Comparison of ENCODE assay signal across 17 cellular contexts in genomic region chr21:42559326-42559725, GRCh38. TPM values are rescaled to one million over a fixed set of nuclear protein-coding genes. Genes with fewer than 3 reads are reported as not detected.
DNase-seq lines count a peak whose midpoint lies in the region; ATAC-seq and TF ChIP-seq lines count a peak whose summit lies in the region.
"Had no signal": no experiment of that assay in that cellular context is flagged by ENCODE, and none has a peak within 500 bp of the region (broad histone marks: within the 10 kb centered on the region; RNA-seq: fewer than 3 reads in every experiment).

No MANE protein-coding gene starts in this region.

- TF ChIP-seq CTCF in WERI-Rb-1 (IDR thresholded peaks at IDR 0.05; ENCODE audit: low read depth, low read length), result no peak
- no peak for TF ChIP-seq CTCF in lower lobe of right lung (IDR thresholded peaks at IDR 0.05)
- TF ChIP-seq CTCF in suprapubic skin (IDR thresholded peaks at IDR 0.05), result no peak

- no peaks in the 10 kb centered on the region for H3K36me3 Mint-ChIP-seq in activated CD8-positive, alpha-beta memory T cell treated with anti-CD3 and anti-CD28 coated beads, Interleukin-2, amount 10 ng/mL, durations not matched to agents 7 days and 5 days

- no peak for ATAC-seq in activated CD8-positive, alpha-beta memory T cell treated with anti-CD3 and anti-CD28 coated beads, Interleukin-2, amount 10 ng/mL, durations not matched to agents 7 days and 5 days
- no peak for ATAC-seq in lower lobe of right lung
- no peak for ATAC-seq in GM21367 (IDR thresholded peaks at IDR 0.05; ENCODE audit: unreplicated experiment)

- CTCF ChIA-PET in activated CD8-positive, alpha-beta memory T cell treated with anti-CD3 and anti-CD28 coated beads, Interleukin-2, amount 10 ng/mL, durations not matched to agents 7 days and 5 days (lab: Charles Lee), result no interaction called here

- H3K4me1 ChIP-seq in lower lobe of right lung (no peaks in the 10 kb centered on the region), suprapubic skin (peaks cover 3% of the 10 kb centered on the region)
- H3K4me1 ChIP-seq: Peyer's patch had no signal

- H3K27me3 Mint-ChIP-seq in activated CD8-positive, alpha-beta memory T cell treated with anti-CD3 and anti-CD28 coated beads, Interleukin-2, amount 10 ng/mL, durations not matched to agents 7 days and 5 days, result no peaks in the 10 kb centered on the region

- no peak for TF ChIP-seq EP300 in suprapubic skin (IDR thresholded peaks at IDR 0.05)

- H3K4me3 ChIP-seq in WERI-Rb-1 (ENCODE audit: low read depth, low read length) (no peak overlapping the region), lower lobe of right lung (no peak overlapping the region), suprapubic skin (no peak overlapping the region)
- H3K4me3 ChIP-seq: Peyer's patch had no signal

- H3K9me3 Mint-ChIP-seq in activated CD8-positive, alpha-beta memory T cell treated with anti-CD3 and anti-CD28 coated beads, Interleukin-2, amount 10 ng/mL, durations not matched to agents 7 days and 5 days (ENCODE audit: low read depth), result no peaks in the 10 kb centered on the region

- no peaks in the 10 kb centered on the region for H3K27me3 ChIP-seq in WERI-Rb-1 (ENCODE audit: insufficient read depth, low read depth, severe bottlenecking)
- H3K27me3 ChIP-seq in lower lobe of right lung (ENCODE audit: low read depth), result no peaks in the 10 kb centered on the region
- H3K27me3 ChIP-seq in suprapubic skin, result no peaks in the 10 kb centered on the region
- H3K27me3 ChIP-seq: Peyer's patch had no signal

- 89% methylated on average over 13 of the region's 13 CpGs for WGBS in suprapubic skin

- H3K9me3 ChIP-seq in WERI-Rb-1 (ENCODE audit: severe bottlenecking) (no peaks in the 10 kb centered on the region), lower lobe of right lung (no peaks in the 10 kb centered on the region), suprapubic skin (no peaks in the 10 kb centered on the region)
- H3K9me3 ChIP-seq: Peyer's patch had no signal

- no peak overlapping the region for H3K27ac Mint-ChIP-seq in activated CD8-positive, alpha-beta memory T cell treated with anti-CD3 and anti-CD28 coated beads, Interleukin-2, amount 10 ng/mL, durations not matched to agents 7 days and 5 days

- peaks cover 2% of the 10 kb centered on the region for H3K4me1 Mint-ChIP-seq in activated CD8-positive, alpha-beta memory T cell treated with anti-CD3 and anti-CD28 coated beads, Interleukin-2, amount 10 ng/mL, durations not matched to agents 7 days and 5 days

- H3K36me3 ChIP-seq in WERI-Rb-1, result no peaks in the 10 kb centered on the region
- peaks cover 94% of the 10 kb centered on the region for H3K36me3 ChIP-seq in lower lobe of right lung
- peaks cover 47% of the 10 kb centered on the region for H3K36me3 ChIP-seq in suprapubic skin

- peak; percentile 33 for DNase-seq in activated CD8-positive, alpha-beta memory T cell treated with anti-CD3 and anti-CD28 coated beads for 24 hours
- DNase-seq in activated CD8-positive, alpha-beta memory T cell treated with anti-CD3 and anti-CD28 coated beads, Interleukin-2, amount 10 ng/mL, durations not matched to agents 7 days and 5 days, result no peak
- DNase-seq in WERI-Rb-1, result peak; percentile 4
- peak; percentile 34 for DNase-seq in lower lobe of right lung
- peak; percentile 31 to 57 for DNase-seq in suprapubic skin (ENCODE audit: low spot score in 2 of 2)
- no peak for DNase-seq in NCI-H69 (lab: John Stamatoyannopoulos, UW)
- DNase-seq in NOMO-1 (lab: John Stamatoyannopoulos, UW; ENCODE audit: unreplicated experiment in 2 of 2), result no peak
- DNase-seq: 8988T, C1 segment of cervical spinal cord, DMS 273 treated with DMSO at 0.1 percent for 48 hours, KG1, NCI-H1048, NCI-H1694 treated with DMSO at 0.1 percent for 48 hours, NCI-H446, NCI-H774 had no signal

- no peak overlapping the region for H3K4me3 Mint-ChIP-seq in activated CD8-positive, alpha-beta memory T cell treated with anti-CD3 and anti-CD28 coated beads, Interleukin-2, amount 10 ng/mL, durations not matched to agents 7 days and 5 days

- H3K27ac ChIP-seq in WERI-Rb-1, result no peak overlapping the region
- H3K27ac ChIP-seq in lower lobe of right lung, result no peak overlapping the region
- H3K27ac ChIP-seq in suprapubic skin, result no peak overlapping the region
- H3K27ac ChIP-seq: Peyer's patch had no signal

- intact Hi-C loops in lower lobe of right lung (cut with DNase I), result no loop called here

- TF ChIP-seq POLR2A in suprapubic skin (IDR thresholded peaks at IDR 0.05), result no peak

RNA-seq across cellular contexts. Expression of gene SLC37A1, which starts 45.7 kb away (rescaled TPM):
- total RNA-seq in activated CD8-positive, alpha-beta memory T cell treated with anti-CD3 and anti-CD28 coated beads, Interleukin-2, amount 10 ng/mL, durations not matched to agents 7 days and 5 days, result 10 to 100 TPM; 14.0 to 14.8 TPM
- total RNA-seq in lower lobe of right lung (28.9 TPM), suprapubic skin (10 to 100 TPM; 10.2 to 23.1 (median 19.6) TPM)

Comparison
In these comparisons a context has a peak if more than half of its experiments do, and no peak if none do; other contexts are left out.
1. DNase-seq: peak in activated CD8-positive, alpha-beta memory T cell treated with anti-CD3 and anti-CD28 coated beads for 24 hours (single experiment), WERI-Rb-1 (single experiment), lower lobe of right lung (single experiment) and suprapubic skin (2 of 2); none in activated CD8-positive, alpha-beta memory T cell treated with anti-CD3 and anti-CD28 coated beads, Interleukin-2, amount 10 ng/mL, durations not matched to agents 7 days and 5 days (single experiment), NCI-H69 (single experiment) and NOMO-1 (0 of 2).